1 cellular context compared by ENCODE assay signal in genomic region chr15:52196891-52197290, GRCh38.
TF ChIP-seq lines count a peak whose summit lies in the region.

No MANE protein-coding gene starts in this region.

TF ChIP-seq in GM12878, 131 proteins besides CTCF, POLR2A, EP300 and RAD21:
- TF ChIP-seq BRCA1 (IDR thresholded peaks at IDR 0.05; ENCODE audit: low read depth, low read length), result no peak
- TF ChIP-seq SMARCA5 (IDR thresholded peaks at IDR 0.05), result no peak
- no peak for TF ChIP-seq MAX (IDR thresholded peaks at IDR 0.05; ENCODE audit: low read depth, low read length)
- TF ChIP-seq CHD1 (IDR thresholded peaks at IDR 0.05; ENCODE audit: low read depth, low read length), result no peak
- TF ChIP-seq NR2C1 (IDR thresholded peaks at IDR 0.05), result no peak
- 0 out of 2 replicates have a peak, but pooled peaks have one; percentile 33 for TF ChIP-seq TCF3 (IDR thresholded peaks at IDR 0.05; ENCODE audit: borderline replicate concordance, insufficient read depth, low read depth, low read length)
- no peak for TF ChIP-seq ZBTB40 (IDR thresholded peaks at IDR 0.05; ENCODE audit: borderline replicate concordance)
- TF ChIP-seq NBN (IDR thresholded peaks at IDR 0.05), result no peak
- TF ChIP-seq ZNF384 (IDR thresholded peaks at IDR 0.05; ENCODE audit: borderline replicate concordance, low read depth, low read length), result no peak
- TF ChIP-seq RUNX3 (IDR thresholded peaks at IDR 0.05; ENCODE audit: low read length), result peak; percentile 36
- no peak for TF ChIP-seq POLR2AphosphoS2 (IDR thresholded peaks at IDR 0.05; ENCODE audit: low read depth, low read length)
